ENCODE assay signal across 1 cellular context in genomic region chr15:35630985-35631384, GRCh38.
TF ChIP-seq lines count a peak whose summit lies in the region.

No MANE protein-coding gene starts in this region.

TF ChIP-seq in H1, 55 proteins besides CTCF, POLR2A, EP300 and RAD21 (continued from another document):
- TF ChIP-seq USF2 (IDR thresholded peaks at IDR 0.05; ENCODE audit: low read length): no peak
- no peak for TF ChIP-seq RBBP5 (IDR thresholded peaks at IDR 0.05; ENCODE audit: borderline replicate concordance, low read depth, low read length)
- no peak for TF ChIP-seq RNF2 (IDR thresholded peaks at IDR 0.05; ENCODE audit: borderline replicate concordance, low read depth, low read length, missing control alignments, poor library complexity, severe bottlenecking)
- no peak for TF ChIP-seq E2F6 (IDR thresholded peaks at IDR 0.05)
- TF ChIP-seq BCL11A (IDR thresholded peaks at IDR 0.05; ENCODE audit: low read depth in 2 of 2, low read length in 2 of 2): no peak
- TF ChIP-seq GABPA (IDR thresholded peaks at IDR 0.05; ENCODE audit: borderline replicate concordance, insufficient read depth, low read length): no peak
- no peak for TF ChIP-seq SIRT6 (IDR thresholded peaks at IDR 0.05; ENCODE audit: low read length)
